8 cellular contexts compared by ENCODE assay signal in the genomic region with DNA sequence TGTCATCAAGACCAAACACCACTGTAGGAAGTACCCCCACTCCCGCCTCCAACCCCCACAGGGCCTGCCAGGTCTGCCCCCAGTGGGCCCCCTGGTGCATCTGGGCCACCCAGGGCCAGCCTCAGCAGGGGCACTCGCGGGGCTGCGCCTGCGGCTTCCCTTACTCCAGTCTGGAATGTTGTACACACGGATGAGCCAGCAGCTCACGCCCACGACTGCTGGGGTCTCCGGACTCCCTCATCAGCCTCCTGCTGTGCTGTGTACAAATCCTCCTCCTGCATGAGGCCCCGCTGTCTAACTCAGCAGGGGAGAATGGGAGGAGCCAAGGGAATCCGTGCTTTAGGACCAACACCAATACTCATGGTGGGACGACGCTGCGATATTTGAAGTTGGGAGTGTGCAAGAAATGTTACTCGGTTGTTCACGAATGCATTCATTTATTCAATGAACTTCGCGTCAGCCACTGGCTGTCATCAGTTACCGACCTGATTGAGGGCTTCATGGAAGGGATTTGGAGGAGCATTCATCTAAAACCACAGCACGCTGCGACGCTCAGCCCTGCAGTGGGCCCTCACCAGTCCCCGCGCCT. TPM values are rescaled to one million over a fixed set of nuclear protein-coding genes. Genes with fewer than 3 reads are reported as not detected.
DNase-seq lines count a peak whose midpoint lies in the region; ATAC-seq, FAIRE-seq and TF ChIP-seq lines count a peak whose summit lies in the region.

No MANE protein-coding gene starts in this region.

- H3K27ac ChIP-seq in ACC112 (ENCODE audit: low read depth, low read length): peak overlapping the region; percentile 97
- H3K27ac ChIP-seq in body of pancreas: peak overlapping the region; percentile 70 to 93 (median 80)
- peak overlapping the region; percentile 79 for H3K27ac ChIP-seq in keratinocyte (ENCODE audit: control insufficient read depth, insufficient read depth, low read length)

- H3K36me3 ChIP-seq in ACC112 (ENCODE audit: insufficient read depth, low read length) (peaks cover 17% of the 10 kb centered on the region), body of pancreas (replicated peaks in 1 of 2; ENCODE audit: insufficient read depth in 1 of 2, low read depth in 2 of 2) (no peaks in the 10 kb centered on the region), keratinocyte (ENCODE audit: control insufficient read depth in 2 of 2, extremely low read depth in 1 of 2, insufficient read depth in 2 of 2, low read length in 2 of 2) (peaks cover 2 to 3% of the 10 kb centered on the region in 2 experiments)

- TF ChIP-seq CTCF in GM12865 (IDR thresholded peaks at IDR 0.05; ENCODE audit: insufficient read depth, low read depth, low read length, missing control alignments) (no peak), body of pancreas (IDR thresholded peaks at IDR 0.05) (no peak), keratinocyte (optimal IDR thresholded peaks at IDR 0.05 in 1 of 3, IDR thresholded peaks at IDR 0.05 in 1 of 3, conservative IDR thresholded peaks at IDR 0.05 in 1 of 3; ENCODE audit: extremely low read depth in 1 of 3, insufficient read depth in 2 of 3, low read length in 3 of 3) (no peak)

- no peaks in the 10 kb centered on the region for H4K20me1 ChIP-seq in keratinocyte (ENCODE audit: control insufficient read depth, extremely low read depth, insufficient read depth, low read length)

- peak; percentile 52 for FAIRE-seq in keratinocyte (lab: Jason Lieb, UNC)

- dilution Hi-C loops in keratinocyte (cut with MboI; ENCODE audit: extremely low pct_ligation_motif_present, low sequenced_read_pairs): no loop called here

- H3K79me2 ChIP-seq in ACC112 (ENCODE audit: control insufficient read depth, insufficient read depth, low read length, unreplicated experiment) (peaks cover 40% of the 10 kb centered on the region), keratinocyte (ENCODE audit: control insufficient read depth, insufficient read depth, low read length) (peaks cover 37% of the 10 kb centered on the region)

- peak overlapping the region; percentile 93 for H3K27ac Mint-ChIP-seq in stimulated activated naive B cell treated with anti-CD40 and anti-IgM and Interleukin-4, amounts not matched to agents 10 μg/mL and 1 μg/mL and 100 μg/mL, for 72 hours

- peaks cover 41% of the 10 kb centered on the region for H3K4me1 ChIP-seq in ACC112 (ENCODE audit: control insufficient read depth, insufficient read depth, low read length, unreplicated experiment)
- H3K4me1 ChIP-seq in body of pancreas: peaks cover 23% of the 10 kb centered on the region
- peaks cover 14% of the 10 kb centered on the region for H3K4me1 ChIP-seq in keratinocyte (ENCODE audit: control insufficient read depth, extremely low read depth, insufficient read depth, low read length)

- peaks cover 0 to 6% of the 10 kb centered on the region in 2 donors for H3K27me3 Mint-ChIP-seq in stimulated activated naive B cell treated with anti-CD40 and anti-IgM and Interleukin-4, amounts not matched to agents 10 μg/mL and 1 μg/mL and 100 μg/mL, for 72 hours

- no peaks in the 10 kb centered on the region for H3K9me3 ChIP-seq in body of pancreas
- no peaks in the 10 kb centered on the region for H3K9me3 ChIP-seq in keratinocyte (ENCODE audit: control insufficient read depth, low read depth, low read length)

- intact Hi-C loops in body of pancreas (cut with DNase I): no loop called here

- H3K9ac ChIP-seq in keratinocyte (ENCODE audit: control insufficient read depth, extremely low read depth, insufficient read depth, low read length): peak overlapping the region; percentile 89

- H3K4me3 ChIP-seq in ACC112 (ENCODE audit: low read depth, low read length) (peak overlapping the region; percentile 89), GM12865 (ENCODE audit: low read depth, low read length) (peak overlapping the region; percentile 95), body of pancreas (peak overlapping the region; percentile 71 to 85), keratinocyte (ENCODE audit: control insufficient read depth in 2 of 3, extremely low read depth in 1 of 3, insufficient read depth in 2 of 3, low read depth in 1 of 3, low read length in 3 of 3) (peak overlapping the region; percentile 68 to 85 (median 71))

- peak overlapping the region; percentile 16 for H2AFZ ChIP-seq in ACC112 (ENCODE audit: low read length, unreplicated experiment)
- H2AFZ ChIP-seq in keratinocyte (ENCODE audit: control insufficient read depth, low read length): peak overlapping the region; percentile 85

- peaks cover 11 to 20% of the 10 kb centered on the region in 2 donors for H3K36me3 Mint-ChIP-seq in stimulated activated naive B cell treated with anti-CD40 and anti-IgM and Interleukin-4, amounts not matched to agents 10 μg/mL and 1 μg/mL and 100 μg/mL, for 72 hours

- ATAC-seq in HG02973 (IDR thresholded peaks at IDR 0.05; ENCODE audit: unreplicated experiment) (peak; percentile 5), body of pancreas (peak; percentile 28)
- ATAC-seq in stimulated activated naive B cell treated with anti-CD40 and anti-IgM and Interleukin-4, amounts not matched to agents 10 μg/mL and 1 μg/mL and 100 μg/mL, for 72 hours (replicated peaks): peak; percentile 25 to 35

- 0 to 4% methylated on average over 7 to 24 of the region's 24 CpGs for WGBS in body of pancreas, 2 donors

- H3K27me3 ChIP-seq in ACC112 (ENCODE audit: insufficient read depth, low read length): no peaks in the 10 kb centered on the region
- H3K27me3 ChIP-seq in body of pancreas: no peaks in the 10 kb centered on the region
- H3K27me3 ChIP-seq in keratinocyte (ENCODE audit: control insufficient read depth, extremely low read depth, insufficient read depth, low read length): no peaks in the 10 kb centered on the region

- no peaks in the 10 kb centered on the region for H3K9me3 Mint-ChIP-seq in stimulated activated naive B cell treated with anti-CD40 and anti-IgM and Interleukin-4, amounts not matched to agents 10 μg/mL and 1 μg/mL and 100 μg/mL, for 72 hours

- H3K4me2 ChIP-seq in keratinocyte (ENCODE audit: control insufficient read depth, extremely low read depth, insufficient read depth, low read depth, low read length): peak overlapping the region; percentile 96

- DNase-seq in GM12865 (ENCODE audit: low read depth): no peak
- peak; percentile 37 for DNase-seq in NCI-H748 treated with DMSO at 0.1 percent for 48 hours (lab: John Stamatoyannopoulos, UW)
- DNase-seq in body of pancreas: peak in 3 of 4 donors; percentile 20 to 29 (median 26)
- no peak for DNase-seq in keratinocyte (ENCODE audit: low read depth, low spot score)
- no peak for DNase-seq in stimulated activated naive B cell treated with anti-CD40 and anti-IgM and Interleukin-4, amounts not matched to agents 10 μg/mL and 1 μg/mL and 100 μg/mL, for 72 hours
- no peak for DNase-seq in cerebellar nuclear complex (lab: John Stamatoyannopoulos, UW)

- H3K4me3 Mint-ChIP-seq in stimulated activated naive B cell treated with anti-CD40 and anti-IgM and Interleukin-4, amounts not matched to agents 10 μg/mL and 1 μg/mL and 100 μg/mL, for 72 hours: peak overlapping the region; percentile 89 to 94

- no peak for TF ChIP-seq POLR2A in body of pancreas (IDR thresholded peaks at IDR 0.05)

- H3K4me1 Mint-ChIP-seq in stimulated activated naive B cell treated with anti-CD40 and anti-IgM and Interleukin-4, amounts not matched to agents 10 μg/mL and 1 μg/mL and 100 μg/mL, for 72 hours: peaks cover 19 to 33% of the 10 kb centered on the region in 2 donors

- H3K9me1 ChIP-seq in keratinocyte (ENCODE audit: control insufficient read depth, extremely low read depth, insufficient read depth, low read length): no peaks in the 10 kb centered on the region

RNA-seq across cellular contexts. Expression of a gene that starts 0.7 kb away (rescaled TPM):
- total RNA-seq in body of pancreas: 1 to 10 TPM; 6.6 to 9.9 TPM
- polyA plus RNA-seq in keratinocyte: 11.8 to 16.7 TPM (median 13.0 TPM) in 3 replicates
- polyA plus RNA-seq in keratinocyte (2011; ENCODE audit: low read depth): 7.1 TPM
- 7.7 and 15.3 TPM in 2 replicates for polyA plus RNA-seq in keratinocyte (2011; cell fraction: cytosol; rRNA removed)
- 26.1 and 32.2 TPM in 2 replicates for polyA plus RNA-seq in keratinocyte (2011; cell fraction: nucleus; rRNA removed)
- polyA plus RNA-seq in keratinocyte (2012; ENCODE audit: low replicate concordance): 10.8 and 18.4 TPM in 2 replicates
- 7.2 to 27.3 TPM (median 11.8 TPM) in 3 replicates for polyA minus RNA-seq in keratinocyte
- 11.5 TPM for polyA minus RNA-seq in keratinocyte (2011; cell fraction: cytosol; rRNA and poly(A)+ RNA removed)
- polyA minus RNA-seq in keratinocyte (2011; cell fraction: nucleus; rRNA and poly(A)+ RNA removed): 8.8 and 12.2 TPM in 2 replicates

Comparison
In these comparisons a context has a peak if more than half of its experiments do, and no peak if none do; other contexts are left out.
1. DNase-seq: peak in NCI-H748 treated with DMSO at 0.1 percent for 48 hours (single experiment) and body of pancreas (3 of 4); none in GM12865 (single experiment), keratinocyte (single experiment), stimulated activated naive B cell treated with anti-CD40 and anti-IgM and Interleukin-4, amounts not matched to agents 10 μg/mL and 1 μg/mL and 100 μg/mL, for 72 hours (single experiment) and cerebellar nuclear complex (0 of 2).
2. Peak in every context shown above with its lines, with median percentiles within 50 percentile points of each other: H3K27ac ChIP-seq, H3K4me3 ChIP-seq and ATAC-seq.